8 cellular contexts compared by ENCODE assay signal in genomic region chr2:113198790-113199612, GRCh38.
A peak's percentile ranks its signal among the peaks of the same experiment; 100 is the strongest.
DNase-seq lines count a peak whose midpoint lies in the region; ATAC-seq and TF ChIP-seq lines count a peak whose summit lies in the region.

No MANE protein-coding gene starts in this region.

- H3K4me1 Mint-ChIP-seq in central memory CD8-positive, alpha-beta T cell, result peaks cover 33% of the 10 kb centered on the region

- peak overlapping the region; percentile 22; the same call in 1 of the 2 replicates for H3K4me2 ChIP-seq in DOHH2 (ENCODE audit: low read length)

- H3K4me3 ChIP-seq in DOHH2 (ENCODE audit: low read length), result no peak overlapping the region
- H3K4me3 ChIP-seq in HEK293 (ENCODE audit: low read depth, low read length), result peak overlapping the region; percentile 75

- peaks cover 30% of the 10 kb centered on the region for H3K4me1 ChIP-seq in DOHH2 (ENCODE audit: control insufficient read depth, low read length)
- no peaks in the 10 kb centered on the region for H3K4me1 ChIP-seq in HEK293 (ENCODE audit: control insufficient read depth, insufficient read depth, low read length)

- H3K79me2 ChIP-seq in DOHH2 (ENCODE audit: control insufficient read depth, low read length), result peaks cover 3% of the 10 kb centered on the region

- no peaks in the 10 kb centered on the region for H3K27me3 Mint-ChIP-seq in central memory CD8-positive, alpha-beta T cell

- CTCF ChIA-PET in HEK293 (lab: Yijun Ruan, JAX), result interaction anchor here (0.5 to 11.8 kb wide), 58 partner anchors 8 to 567 kb away, joined by 3 to 177 read pairs (median 4); partner anchors contain the start of genes IL36RN and PAX8

- H4K20me1 ChIP-seq in DOHH2 (ENCODE audit: control insufficient read depth, insufficient read depth, low read depth, low read length), result no peaks in the 10 kb centered on the region

- peaks cover 90% of the 10 kb centered on the region for H3K36me3 ChIP-seq in DOHH2 (ENCODE audit: control insufficient read depth, low read length)
- no peaks in the 10 kb centered on the region for H3K36me3 ChIP-seq in HEK293 (ENCODE audit: control insufficient read depth in 2 of 2, insufficient read depth in 1 of 2, low read length in 2 of 2)

- peak overlapping the region; percentile 53 for H3K27ac Mint-ChIP-seq in central memory CD8-positive, alpha-beta T cell (ENCODE audit: low read depth)

- ATAC-seq in central memory CD8-positive, alpha-beta T cell (replicated peaks; ENCODE audit: extremely low read depth, poor library complexity, severe bottlenecking), result peak; percentile 67
- ATAC-seq in GM19455 (IDR thresholded peaks at IDR 0.05; ENCODE audit: unreplicated experiment), result no peak

- H3K9me2 ChIP-seq in DOHH2 (replicated peaks; ENCODE audit: control insufficient read depth, low read length), result no peaks in the 10 kb centered on the region

- no peaks in the 10 kb centered on the region for H3K9me3 ChIP-seq in DOHH2 (ENCODE audit: control insufficient read depth, insufficient read depth, low read length)
- no peaks in the 10 kb centered on the region for H3K9me3 ChIP-seq in HEK293 (ENCODE audit: control insufficient read depth, insufficient read depth, low read depth, low read length)

- peaks cover 52% of the 10 kb centered on the region for H3K36me3 Mint-ChIP-seq in central memory CD8-positive, alpha-beta T cell (ENCODE audit: insufficient read depth)

- H3F3A ChIP-seq in DOHH2 (ENCODE audit: control insufficient read depth, insufficient read depth), result peaks cover 7% of the 10 kb centered on the region; the same call in 1 of the 2 replicates

- H3K4me3 Mint-ChIP-seq in central memory CD8-positive, alpha-beta T cell, result peak overlapping the region; percentile 42

- no peaks in the 10 kb centered on the region for H3K9me3 Mint-ChIP-seq in central memory CD8-positive, alpha-beta T cell

- DNase-seq in NCI-H1694 (lab: John Stamatoyannopoulos, UW) (peak; percentile 51), islet precursor cell (peak; percentile 94)
- DNase-seq in activated CD4-positive, CD25-positive, alpha-beta regulatory T cell treated with anti-CD3 and anti-CD28 coated beads, Interleukin-2, amount 50 U/mL, for 72 hours, result peak; percentile 79
- DNase-seq in central memory CD8-positive, alpha-beta T cell (ENCODE audit: low spot score in 2 of 2), result peak; percentile 47 to 56
- DNase-seq in stimulated activated CD4-positive, alpha-beta T cell treated with anti-CD3 and anti-CD28 coated beads, Interleukin-12 subunit alpha, Interleukin-12 subunit beta, amount 100 ng/mL, for 48 hours (ENCODE audit: low read depth in 2 of 3, low spot score in 1 of 3), result peak; percentile 70 to 79 (median 70)

- POLR2A ChIA-PET in HEK293 (lab: Yijun Ruan, JAX), result interaction anchor here (0.9 to 1.2 kb wide), 3 partner anchors 41 to 58 kb away, joined by 3 to 4 read pairs (median 3); no protein-coding TSS in a partner anchor

- no peak overlapping the region for H3K27ac ChIP-seq in DOHH2 (ENCODE audit: low read depth, low read length)
- H3K27ac ChIP-seq in HEK293 (ENCODE audit: extremely low read depth, low read depth, low read length), result peak overlapping the region; percentile 66; the same call in 1 of the 2 replicates

- TF ChIP-seq CTCF in DOHH2 (IDR thresholded peaks at IDR 0.05; ENCODE audit: low read depth, low read length, poor library complexity, severe bottlenecking) (peak; percentile 75), HEK293 (tag by site-specific recombination; IDR thresholded peaks at IDR 0.05) (peak; percentile 99)

- no peaks in the 10 kb centered on the region for H3K27me3 ChIP-seq in DOHH2 (ENCODE audit: control insufficient read depth, low read length)

TF ChIP-seq in HEK293, 187 proteins besides CTCF, POLR2A, EP300 and RAD21 (continues in another document):
- TF ChIP-seq TRIM28 (IDR thresholded peaks at IDR 0.05; ENCODE audit: borderline replicate concordance, low read length) (peak; percentile 39; the same call in 1 of the 2 replicates), ZBTB17 (tag by site-specific recombination; IDR thresholded peaks at IDR 0.05) (peak; percentile 71; the same call in 1 of the 2 replicates), ZNF211 (tag by site-specific recombination; IDR thresholded peaks at IDR 0.05; ENCODE audit: low read depth) (no peak), ZNF830 (tag by site-specific recombination; IDR thresholded peaks at IDR 0.05; ENCODE audit: low read depth) (no peak), ZBTB11 (tag by site-specific recombination; conservative IDR thresholded peaks at IDR 0.05; ENCODE audit: low read depth) (peak; percentile 52; the same call in 1 of the 2 replicates), ZBTB8A (tag by site-specific recombination; IDR thresholded peaks at IDR 0.05) (peak; percentile 96), ZNF768 (tag by site-specific recombination; IDR thresholded peaks at IDR 0.05) (peak; percentile 16; the same call in 1 of the 2 replicates), ZBTB20 (tag by site-specific recombination; IDR thresholded peaks at IDR 0.05) (peak; percentile 80; the same call in 1 of the 2 replicates), SP3 (tag by site-specific recombination; IDR thresholded peaks at IDR 0.05) (peak; percentile 66), ZNF280C (tag by site-specific recombination; IDR thresholded peaks at IDR 0.05) (no peak), KLF1 (tag by site-specific recombination; IDR thresholded peaks at IDR 0.05) (0 out of 2 replicates have a peak, but pooled peaks have one; percentile 22), ZFHX2 (tag by site-specific recombination; conservative IDR thresholded peaks at IDR 0.05) (peak; percentile 54), KLF8 (tag by site-specific recombination; IDR thresholded peaks at IDR 0.05) (peak; percentile 76; the same call in 1 of the 2 replicates), ZFP69B (tag by site-specific recombination; IDR thresholded peaks at IDR 0.05) (peak; percentile 41; the same call in 1 of the 2 replicates), ZNF394 (tag by site-specific recombination; IDR thresholded peaks at IDR 0.05; ENCODE audit: borderline replicate concordance) (peak; percentile 100), ZEB2 (tag by site-specific recombination; IDR thresholded peaks at IDR 0.05) (peak; percentile 90), ZNF16 (tag by site-specific recombination; IDR thresholded peaks at IDR 0.05; ENCODE audit: low read depth) (no peak), ZNF423 (tag by site-specific recombination; IDR thresholded peaks at IDR 0.05) (no peak), PBX3 (CRISPR knock-in tag; IDR thresholded peaks at IDR 0.05) (peak; percentile 74; the same call in 1 of the 2 replicates), IKZF3 (tag by site-specific recombination; IDR thresholded peaks at IDR 0.05) (peak; percentile 51; the same call in 1 of the 2 replicates), SP2 (tag by site-specific recombination; IDR thresholded peaks at IDR 0.05) (peak; percentile 71), KLF9 (tag by site-specific recombination; IDR thresholded peaks at IDR 0.05; ENCODE audit: low read depth) (peak; percentile 39; the same call in 1 of the 2 replicates)
